Comparison of ENCODE assay signal across 8 cellular contexts in genomic region chr6:28489366-28490190, GRCh38. TPM values are rescaled to one million over a fixed set of nuclear protein-coding genes. Genes with fewer than 3 reads are reported as not detected.
DNase-seq lines count a peak whose midpoint lies in the region; ATAC-seq and TF ChIP-seq lines count a peak whose summit lies in the region.

No MANE protein-coding gene starts in this region.

- ATAC-seq in GM19438 (IDR thresholded peaks at IDR 0.05; ENCODE audit: low read depth, unreplicated experiment) (peak; percentile 61), HG03139 (IDR thresholded peaks at IDR 0.05; ENCODE audit: unreplicated experiment) (no peak)
- peak; percentile 78 to 84 for ATAC-seq in naive thymus-derived CD8-positive, alpha-beta T cell

- peak overlapping the region in 2 of 4 donors; percentile 27 to 39 for H3K27ac ChIP-seq in esophagus muscularis mucosa (replicated peaks in 1 of 4)

- peaks cover 0 to 61% (median 3%) of the 10 kb centered on the region in 4 donors for H3K27me3 ChIP-seq in esophagus muscularis mucosa

- TF ChIP-seq CTCF in esophagus muscularis mucosa (IDR thresholded peaks at IDR 0.05): no peak
- TF ChIP-seq CTCF in type B pancreatic cell (conservative IDR thresholded peaks at IDR 0.05): no peak

- peaks cover 2% of the 10 kb centered on the region for H3K9me3 Mint-ChIP-seq in activated CD4-positive, alpha-beta memory T cell treated with anti-CD3 and anti-CD28 coated beads for 36 hours
- H3K9me3 Mint-ChIP-seq in naive thymus-derived CD8-positive, alpha-beta T cell: peaks cover 0 to 12% (median 6%) of the 10 kb centered on the region in 9 donors
- no peaks in the 10 kb centered on the region for H3K9me3 Mint-ChIP-seq in type B pancreatic cell

- H3K4me1 Mint-ChIP-seq in activated CD4-positive, alpha-beta memory T cell treated with anti-CD3 and anti-CD28 coated beads for 36 hours (ENCODE audit: low read depth): peaks cover 16% of the 10 kb centered on the region
- peaks cover 17 to 27% (median 22%) of the 10 kb centered on the region in 4 donors for H3K4me1 Mint-ChIP-seq in naive thymus-derived CD8-positive, alpha-beta T cell
- H3K4me1 Mint-ChIP-seq in type B pancreatic cell (ENCODE audit: unreplicated experiment): peaks cover 19% of the 10 kb centered on the region

- peak overlapping the region; percentile 56 for H3K4me3 Mint-ChIP-seq in activated CD4-positive, alpha-beta memory T cell treated with anti-CD3 and anti-CD28 coated beads for 36 hours
- peak overlapping the region; percentile 70 to 90 (median 85) for H3K4me3 Mint-ChIP-seq in naive thymus-derived CD8-positive, alpha-beta T cell
- peak overlapping the region; percentile 92 for H3K4me3 Mint-ChIP-seq in type B pancreatic cell

- H3K4me3 ChIP-seq in esophagus muscularis mucosa: peak overlapping the region; percentile 6 to 54 (median 40)

- no peaks in the 10 kb centered on the region for H3K9me3 ChIP-seq in esophagus muscularis mucosa

- DNase-seq in AG20443 (ENCODE audit: low spot score): peak; percentile 61
- peak; percentile 66 for DNase-seq in activated CD4-positive, alpha-beta memory T cell treated with anti-CD3 and anti-CD28 coated beads for 36 hours
- peak; percentile 62 for DNase-seq in esophagus muscularis mucosa (ENCODE audit: extremely low spot score)
- DNase-seq in naive thymus-derived CD8-positive, alpha-beta T cell: peak; percentile 4 to 66 (median 52)
- peak; percentile 76 for DNase-seq in type B pancreatic cell (ENCODE audit: extremely low spot score, unreplicated experiment)

- peaks cover 0 to 12% (median 3%) of the 10 kb centered on the region in 4 donors for H3K4me1 ChIP-seq in esophagus muscularis mucosa

- intact Hi-C loops in activated CD4-positive, alpha-beta memory T cell treated with anti-CD3 and anti-CD28 coated beads for 36 hours (cut with micrococcal nuclease): loop anchor here (5.0 kb wide), 2 partner anchors 53 to 92 kb away; partner anchors contain the start of gene ZSCAN12
- intact Hi-C loops in esophagus muscularis mucosa (cut with DNase I): no loop called here

- TF ChIP-seq POLR2A in esophagus muscularis mucosa (IDR thresholded peaks at IDR 0.05; ENCODE audit: low read depth): no peak

- no peaks in the 10 kb centered on the region for H3K36me3 ChIP-seq in esophagus muscularis mucosa

- no peaks in the 10 kb centered on the region for H3K36me3 Mint-ChIP-seq in activated CD4-positive, alpha-beta memory T cell treated with anti-CD3 and anti-CD28 coated beads for 36 hours
- peaks cover 0 to 5% (median 5%) of the 10 kb centered on the region in 3 donors for H3K36me3 Mint-ChIP-seq in naive thymus-derived CD8-positive, alpha-beta T cell
- H3K36me3 Mint-ChIP-seq in type B pancreatic cell: no peaks in the 10 kb centered on the region

- H3K27me3 Mint-ChIP-seq in activated CD4-positive, alpha-beta memory T cell treated with anti-CD3 and anti-CD28 coated beads for 36 hours: peaks cover 63% of the 10 kb centered on the region
- H3K27me3 Mint-ChIP-seq in naive thymus-derived CD8-positive, alpha-beta T cell: peaks cover 29 to 70% (median 48%) of the 10 kb centered on the region in 5 donors
- peaks cover 14% of the 10 kb centered on the region for H3K27me3 Mint-ChIP-seq in type B pancreatic cell

- TF ChIP-seq EP300 in Ishikawa (IDR thresholded peaks at IDR 0.05; ENCODE audit: borderline replicate concordance): no peak
- TF ChIP-seq EP300 in esophagus muscularis mucosa (IDR thresholded peaks at IDR 0.05): no peak

- CTCF ChIA-PET in activated CD4-positive, alpha-beta memory T cell treated with anti-CD3 and anti-CD28 coated beads for 36 hours (lab: Charles Lee): no interaction called here

- WGBS in esophagus muscularis mucosa: 7% methylated on average over 36 of the region's 40 CpGs

- POLR2A ChIA-PET in activated CD4-positive, alpha-beta memory T cell treated with anti-CD3 and anti-CD28 coated beads for 36 hours (lab: Charles Lee): no interaction called here
- POLR2A ChIA-PET in naive thymus-derived CD8-positive, alpha-beta T cell (lab: Charles Lee): interaction anchor here (0.6 to 1.2 kb wide), 4 partner anchors 46 to 1122 kb away, joined by 3 to 9 read pairs (median 5); partner anchors contain the start of gene ZSCAN23

- no peak for TF ChIP-seq RAD21 in Ishikawa (IDR thresholded peaks at IDR 0.05; ENCODE audit: low read depth)

- H3K27ac Mint-ChIP-seq in activated CD4-positive, alpha-beta memory T cell treated with anti-CD3 and anti-CD28 coated beads for 36 hours: no peak overlapping the region
- peak overlapping the region; percentile 73 to 95 (median 90) for H3K27ac Mint-ChIP-seq in naive thymus-derived CD8-positive, alpha-beta T cell
- peak overlapping the region; percentile 97 for H3K27ac Mint-ChIP-seq in type B pancreatic cell

TF ChIP-seq in Ishikawa, 13 proteins besides CTCF, POLR2A, EP300 and RAD21:
- no peak for TF ChIP-seq CREB1 (IDR thresholded peaks at IDR 0.05; ENCODE audit: low read depth)
- TF ChIP-seq, protein P1, sequence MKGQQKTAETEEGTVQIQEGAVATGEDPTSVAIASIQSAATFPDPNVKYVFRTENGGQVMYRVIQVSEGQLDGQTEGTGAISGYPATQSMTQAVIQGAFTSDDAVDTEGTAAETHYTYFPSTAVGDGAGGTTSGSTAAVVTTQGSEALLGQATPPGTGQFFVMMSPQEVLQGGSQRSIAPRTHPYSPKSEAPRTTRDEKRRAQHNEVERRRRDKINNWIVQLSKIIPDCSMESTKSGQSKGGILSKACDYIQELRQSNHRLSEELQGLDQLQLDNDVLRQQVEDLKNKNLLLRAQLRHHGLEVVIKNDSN (IDR thresholded peaks at IDR 0.05): peak; percentile 53; the same call in 1 of the 2 replicates

RNA-seq across cellular contexts. Expression of gene GPX6, which starts 26.0 kb away (rescaled TPM):
- not detected for total RNA-seq in activated CD4-positive, alpha-beta memory T cell treated with anti-CD3 and anti-CD28 coated beads for 36 hours
- total RNA-seq in esophagus muscularis mucosa (not detected), type B pancreatic cell (ENCODE audit: low replicate concordance) (not detected in 2 replicates)
- total RNA-seq in naive thymus-derived CD8-positive, alpha-beta T cell: not detected
- not detected for polyA plus RNA-seq in naive thymus-derived CD8-positive, alpha-beta T cell

RNA-seq across cellular contexts. Expression of gene GPX5, which starts 36.1 kb away (rescaled TPM):
- total RNA-seq in activated CD4-positive, alpha-beta memory T cell treated with anti-CD3 and anti-CD28 coated beads for 36 hours: not detected
- total RNA-seq in esophagus muscularis mucosa: not detected
- total RNA-seq in naive thymus-derived CD8-positive, alpha-beta T cell: not detected
- polyA plus RNA-seq in naive thymus-derived CD8-positive, alpha-beta T cell: not detected
- not detected in 2 replicates for total RNA-seq in type B pancreatic cell (ENCODE audit: low replicate concordance)

RNA-seq across cellular contexts. Expression of gene ZSCAN23, which starts 46.3 kb away (rescaled TPM):
- 1 to 10 TPM in 1 of 2 experiments, under 1 TPM in 1; 0.83 to 1.1 TPM for total RNA-seq in activated CD4-positive, alpha-beta memory T cell treated with anti-CD3 and anti-CD28 coated beads for 36 hours
- 1 to 10 TPM; 1.0 to 2.9 (median 2.1) TPM for total RNA-seq in esophagus muscularis mucosa
- 1 to 10 TPM; 2.8 to 3.3 TPM for total RNA-seq in naive thymus-derived CD8-positive, alpha-beta T cell
- polyA plus RNA-seq in naive thymus-derived CD8-positive, alpha-beta T cell: 1 to 10 TPM in 2 of 3 donors, under 1 TPM in 1; 0.76 to 1.7 (median 1.1) TPM
- 10.3 and 11.2 TPM in 2 replicates for total RNA-seq in type B pancreatic cell (ENCODE audit: low replicate concordance)
